20 cellular contexts compared by ENCODE assay signal in the genomic region with DNA sequence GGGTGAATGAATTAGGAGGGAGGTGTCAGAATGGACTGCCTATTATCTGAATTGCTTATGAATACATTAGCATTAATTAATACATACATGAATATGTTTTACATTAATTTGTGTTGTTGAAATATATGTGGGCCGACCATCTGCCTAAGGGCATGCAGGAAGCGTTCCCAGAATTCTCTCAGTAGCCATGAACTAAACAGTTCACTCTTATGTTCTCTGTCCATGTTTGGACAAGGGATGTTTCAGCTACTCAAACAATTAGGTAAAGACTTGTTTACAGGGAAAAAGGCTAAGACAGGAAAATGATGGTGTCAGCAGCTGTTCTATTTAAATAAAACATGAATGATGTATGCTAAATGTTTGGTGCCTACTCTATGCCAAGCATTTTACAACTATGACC.
"Had no signal": no experiment of that assay in that cellular context is flagged by ENCODE, and none has a peak within 500 bp of the region (broad histone marks: within the 10 kb centered on the region; RNA-seq: fewer than 3 reads in every experiment).

No MANE protein-coding gene starts in this region.

- DNase-seq: activated CD4-positive, alpha-beta T cell treated with anti-CD3 and anti-CD28 coated beads for 4 hours; activated CD4-positive, alpha-beta T cell treated with anti-CD3 and anti-CD28 coated beads, Interleukin-2, amount 50 U/mL, for 4 hours; activated CD8-positive, alpha-beta memory T cell treated with anti-CD3 and anti-CD28 coated beads, Interleukin-2, amount 50 U/mL, for 48 hours; activated CD8-positive, alpha-beta T cell treated with anti-CD3 and anti-CD28 coated beads, Interleukin-2, amount 10 ng/mL, durations not matched to agents 7 days and 5 days; activated naive CD4-positive, alpha-beta T cell; activated T-cell treated with anti-CD3 and anti-CD28 coated beads, Interleukin-2, amount 50 U/mL, for 1 hour; aorta; central memory CD4-positive, alpha-beta T cell; Karpas-422; NCI-H1105 treated with DMSO at 0.1 percent for 48 hours; NCI-H146; NCI-H187 treated with DMSO at 0.1 percent for 48 hours; NCI-H510A treated with DMSO at 0.1 percent for 48 hours; NCI-H774; NK-92 treated with Interleukin-12 subunit alpha and Interleukin-12 subunit beta, amount 100 ng/mL, for 24 hours; Peyer's patch; Right ventricle myocardium superior; SJCRH30 had no signal

- ATAC-seq: activated CD4-positive, CD25-positive, alpha-beta regulatory T cell treated with anti-CD3 and anti-CD28 coated beads, Interleukin-2, amount 50 U/mL, for 24 hours; activated CD8-positive, alpha-beta T cell treated with anti-CD3 and anti-CD28 coated beads, Interleukin-2, amount 10 ng/mL, durations not matched to agents 7 days and 5 days; SK-N-SH treated with all-trans-retinoic acid at 6 μM for 48 hours had no signal
